ENCODE assay signal across 23 cellular contexts in genomic region chr10:16700331-16700730, GRCh38.
"Had no signal": no experiment of that assay in that cellular context is flagged by ENCODE, and none has a peak within 500 bp of the region (broad histone marks: within the 10 kb centered on the region; RNA-seq: fewer than 3 reads in every experiment).

No MANE protein-coding gene starts in this region.

- ATAC-seq: esophagus mucosa, gastroesophageal sphincter, heart right ventricle, left lung, left ventricle myocardium superior, lower lobe of right lung had no signal

- DNase-seq: dermis blood vessel endothelial cell; dorsolateral prefrontal cortex; effector CD4-positive, alpha-beta T cell; effector memory CD4-positive, alpha-beta T cell; erythroblast; esophagus squamous epithelium; foreskin fibroblast; head of caudate nucleus; heart right ventricle; hypothalamus; islet precursor cell; kidney; left cardiac atrium; left lung; left ventricle myocardium superior; lower lobe of right lung; mesendoderm; midbrain had no signal

- H3K4me2 ChIP-seq: hepatocyte had no signal

- H3K27ac ChIP-seq: coronary artery, dorsolateral prefrontal cortex, epithelial cell of prostate, esophagus squamous epithelium, gastroesophageal sphincter, heart right ventricle, hepatocyte, left lung, lower lobe of right lung had no signal

- H3K9me3 ChIP-seq: esophagus squamous epithelium, gastroesophageal sphincter, left lung, lower lobe of right lung had no signal

- H2AFZ ChIP-seq: hepatocyte had no signal

- H3K36me3 ChIP-seq: esophagus squamous epithelium, gastroesophageal sphincter, left lung, lower lobe of right lung had no signal

- H3K79me2 ChIP-seq: hepatocyte had no signal

- H3K27me3 ChIP-seq: dorsolateral prefrontal cortex, esophagus squamous epithelium, gastroesophageal sphincter, heart right ventricle, hepatocyte, left lung had no signal

- H3K4me3 ChIP-seq: coronary artery, dorsolateral prefrontal cortex, esophagus squamous epithelium, gastroesophageal sphincter, heart right ventricle, hepatocyte, left lung, lower lobe of right lung had no signal
